ENCODE assay signal across 1 cellular context in the genomic region with DNA sequence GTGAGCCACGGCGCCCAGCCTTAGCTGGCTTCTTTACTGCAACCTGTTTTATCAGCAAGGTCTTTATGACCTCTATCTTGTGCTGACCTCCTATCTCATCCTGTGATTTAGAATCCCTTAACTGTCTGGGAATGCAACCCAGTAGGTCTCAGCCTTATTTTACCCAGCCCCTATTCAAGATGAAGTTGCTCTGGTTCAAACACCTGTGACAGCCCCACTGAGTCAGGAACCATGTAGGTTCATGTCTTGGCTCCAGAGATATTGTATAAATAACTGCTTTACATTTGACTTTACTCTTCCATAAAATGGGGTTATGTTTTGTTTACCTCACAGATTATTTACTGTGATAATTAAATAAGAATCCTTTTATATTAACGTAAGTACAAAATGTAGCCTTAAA.
A peak's percentile ranks its signal among the peaks of the same experiment; 100 is the strongest.
TF ChIP-seq lines count a peak whose summit lies in the region.

No MANE protein-coding gene starts in this region.

TF ChIP-seq in K562, 482 proteins besides CTCF, POLR2A, EP300 and RAD21 (continued from another document):
- TF ChIP-seq ID3 (CRISPR knock-in tag; IDR thresholded peaks at IDR 0.05) (0 out of 2 replicates have a peak, but pooled peaks have one; percentile 44), ID3 (tag; IDR thresholded peaks at IDR 0.05) (no peak), HDAC8 (tag; IDR thresholded peaks at IDR 0.05) (0 out of 2 replicates have a peak, but pooled peaks have one; percentile 38), SMAD4 (CRISPR knock-in tag; conservative IDR thresholded peaks at IDR 0.05) (peak; percentile 78), ZNF668 (CRISPR knock-in tag; IDR thresholded peaks at IDR 0.05) (peak; percentile 65; the same call in 1 of the 2 replicates), NFIC (IDR thresholded peaks at IDR 0.05) (no peak), SIN3B (IDR thresholded peaks at IDR 0.05; ENCODE audit: low read depth) (no peak), CCAR2 (IDR thresholded peaks at IDR 0.05; ENCODE audit: low read depth, low read length) (no peak), ZNF561 (CRISPR knock-in tag; conservative IDR thresholded peaks at IDR 0.05) (no peak), KLF6 (CRISPR knock-in tag; IDR thresholded peaks at IDR 0.05; ENCODE audit: borderline replicate concordance) (peak; percentile 37; the same call in 1 of the 2 replicates), CHD1 (IDR thresholded peaks at IDR 0.05; ENCODE audit: low read length) (no peak), ERF (CRISPR knock-in tag; IDR thresholded peaks at IDR 0.05) (no peak), ZNF589 (CRISPR knock-in tag; IDR thresholded peaks at IDR 0.05; ENCODE audit: low read depth) (peak; percentile 18; the same call in 1 of the 2 replicates), ZNF175 (CRISPR knock-in tag; IDR thresholded peaks at IDR 0.05; ENCODE audit: low read depth) (0 out of 2 replicates have a peak, but pooled peaks have one; percentile 18), CREB3L1 (IDR thresholded peaks at IDR 0.05; ENCODE audit: borderline replicate concordance, low read depth) (no peak), POLR2H (tag; IDR thresholded peaks at IDR 0.05; ENCODE audit: low read depth) (no peak), CXXC5 (CRISPR knock-in tag; IDR thresholded peaks at IDR 0.05) (peak; percentile 39; the same call in 1 of the 2 replicates), ETV1 (tag; conservative IDR thresholded peaks at IDR 0.05; ENCODE audit: low read depth) (peak; percentile 25; the same call in 1 of the 2 replicates), RUNX1 (IDR thresholded peaks at IDR 0.05; ENCODE audit: low read depth) (no peak), BMI1 (IDR thresholded peaks at IDR 0.05; ENCODE audit: low read length) (no peak), ZNF584 (CRISPR knock-in tag; IDR thresholded peaks at IDR 0.05; ENCODE audit: low read depth) (peak; percentile 65; the same call in 1 of the 2 replicates), ATF6 (CRISPR knock-in tag; IDR thresholded peaks at IDR 0.05) (no peak), ZBTB34 (CRISPR knock-in tag; IDR thresholded peaks at IDR 0.05) (0 out of 2 replicates have a peak, but pooled peaks have one; percentile 22), ZNF696 (CRISPR knock-in tag; conservative IDR thresholded peaks at IDR 0.05) (no peak)
- TF ChIP-seq, protein P1, sequence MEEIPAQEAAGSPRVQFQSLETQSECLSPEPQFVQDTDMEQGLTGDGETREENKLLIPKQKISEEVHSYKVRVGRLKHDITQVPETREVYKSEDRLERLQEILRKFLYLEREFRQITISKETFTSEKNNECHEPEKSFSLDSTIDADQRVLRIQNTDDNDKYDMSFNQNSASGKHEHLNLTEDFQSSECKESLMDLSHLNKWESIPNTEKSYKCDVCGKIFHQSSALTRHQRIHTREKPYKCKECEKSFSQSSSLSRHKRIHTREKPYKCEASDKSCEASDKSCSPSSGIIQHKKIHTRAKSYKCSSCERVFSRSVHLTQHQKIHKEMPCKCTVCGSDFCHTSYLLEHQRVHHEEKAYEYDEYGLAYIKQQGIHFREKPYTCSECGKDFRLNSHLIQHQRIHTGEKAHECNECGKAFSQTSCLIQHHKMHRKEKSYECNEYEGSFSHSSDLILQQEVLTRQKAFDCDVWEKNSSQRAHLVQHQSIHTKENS (CRISPR knock-in tag; IDR thresholded peaks at IDR 0.05) = no peak
TF ChIP-seq in K562: peak in this region for 28.
